In genomic region chr2:198456418-198456817, GRCh38 we compare ENCODE assay signal across 1 cellular context.
TF ChIP-seq lines count a peak whose summit lies in the region.

No MANE protein-coding gene starts in this region.

TF ChIP-seq in GM23338, 12 proteins besides CTCF, POLR2A, EP300 and RAD21 (continued from another document):
- TF ChIP-seq ZNF462 (CRISPR knock-in tag; IDR thresholded peaks at IDR 0.05) (no peak), JUNB (IDR thresholded peaks at IDR 0.05; ENCODE audit: unreplicated experiment) (no peak), EZH2phosphoT487 (IDR thresholded peaks at IDR 0.05; ENCODE audit: unreplicated experiment) (no peak), ETS1 (IDR thresholded peaks at IDR 0.05) (no peak), NANOG (IDR thresholded peaks at IDR 0.05; ENCODE audit: borderline replicate concordance) (no peak), STAT1 (IDR thresholded peaks at IDR 0.05; ENCODE audit: unreplicated experiment) (no peak), EZH2 (IDR thresholded peaks at IDR 0.05; ENCODE audit: low read depth, unreplicated experiment) (no peak), REST (IDR thresholded peaks at IDR 0.05; ENCODE audit: unreplicated experiment) (no peak)
